ENCODE assay signal across 8 cellular contexts in the genomic region with DNA sequence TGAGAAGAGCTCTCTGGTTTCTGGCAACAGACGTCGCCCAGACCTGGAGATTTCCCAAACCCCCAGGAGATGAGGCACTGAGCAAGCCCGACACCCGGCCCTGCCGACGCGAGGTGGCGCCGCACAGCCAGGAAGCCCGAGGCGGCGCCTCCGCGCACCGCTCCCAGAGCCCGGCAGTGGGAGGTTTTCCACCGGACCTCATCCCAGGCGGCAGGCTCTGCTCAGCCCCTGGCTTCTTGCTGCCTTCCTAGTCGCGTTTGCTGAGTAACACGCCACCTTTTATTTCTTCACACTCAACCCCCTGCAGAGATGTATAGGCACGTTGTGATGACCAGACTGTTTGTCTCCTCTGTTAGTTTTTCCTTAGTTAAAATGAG. TPM values are rescaled to one million over a fixed set of nuclear protein-coding genes. Genes with fewer than 3 reads are reported as not detected.
DNase-seq lines count a peak whose midpoint lies in the region; ATAC-seq and TF ChIP-seq lines count a peak whose summit lies in the region.

No MANE protein-coding gene starts in this region.

- no peaks in the 10 kb centered on the region for H3K9me3 ChIP-seq in ovary

- 1% methylated on average over 22 of the region's 22 CpGs for WGBS in ovary, 3 donors

- TF ChIP-seq CTCF in ovary (IDR thresholded peaks at IDR 0.05): peak in 1 of 3 donors; percentile 38

- H3K27ac ChIP-seq in ovary: no peak overlapping the region

- ATAC-seq in GM21447 (IDR thresholded peaks at IDR 0.05; ENCODE audit: unreplicated experiment) (no peak), HG03439 (IDR thresholded peaks at IDR 0.05; ENCODE audit: unreplicated experiment) (no peak)

- TF ChIP-seq POLR2A in ovary (IDR thresholded peaks at IDR 0.05): no peak

- H3K4me1 ChIP-seq in ovary (ENCODE audit: insufficient read depth): no peaks in the 10 kb centered on the region

- H3K4me3 ChIP-seq in ovary: no peak overlapping the region

- no peaks in the 10 kb centered on the region for H3K27me3 ChIP-seq in ovary

- intact Hi-C loops in ovary (cut with DNase I): loop anchor here in 3 of 4 donors (5.0 to 10.0 kb wide), 3 partner anchors 178 to 391 kb away; no protein-coding TSS in a partner anchor

- peak; percentile 8 for DNase-seq in stimulated activated CD4-positive, alpha-beta T cell treated with anti-CD3 and anti-CD28 coated beads, Interleukin-12 subunit alpha, Interleukin-12 subunit beta, amount 100 ng/mL, for 4 hours
- DNase-seq in stimulated activated CD4-positive, alpha-beta T cell treated with anti-CD3 and anti-CD28 coated beads, Interleukin-4, amount 100 ng/mL, for 24 hours: no peak
- DNase-seq in NCI-H1417 (lab: John Stamatoyannopoulos, UW) (peak; percentile 47 to 88 (median 82)), globus pallidus (ENCODE audit: low spot score) (peak; percentile 48), ovary (peak; percentile 47 to 86 (median 62))
- peak; percentile 11 to 21 for DNase-seq in activated CD4-positive, alpha-beta T cell treated with anti-CD3 and anti-CD28 coated beads, Interleukin-2, amount 50 U/mL, for 48 hours

- TF ChIP-seq EP300 in ovary (IDR thresholded peaks at IDR 0.05): no peak

- no peaks in the 10 kb centered on the region for H3K36me3 ChIP-seq in ovary

RNA-seq across cellular contexts. Expression of a gene that starts 56.3 kb away (rescaled TPM):
- 10 to 100 TPM; 12.6 to 35.2 (median 23.0) TPM for total RNA-seq in ovary
- polyA plus RNA-seq in ovary: 10 to 100 TPM in 1 of 2 donors, 1 to 10 TPM in 1; 5.8 to 16.9 TPM
